8 cellular contexts compared by ENCODE assay signal in the genomic region with DNA sequence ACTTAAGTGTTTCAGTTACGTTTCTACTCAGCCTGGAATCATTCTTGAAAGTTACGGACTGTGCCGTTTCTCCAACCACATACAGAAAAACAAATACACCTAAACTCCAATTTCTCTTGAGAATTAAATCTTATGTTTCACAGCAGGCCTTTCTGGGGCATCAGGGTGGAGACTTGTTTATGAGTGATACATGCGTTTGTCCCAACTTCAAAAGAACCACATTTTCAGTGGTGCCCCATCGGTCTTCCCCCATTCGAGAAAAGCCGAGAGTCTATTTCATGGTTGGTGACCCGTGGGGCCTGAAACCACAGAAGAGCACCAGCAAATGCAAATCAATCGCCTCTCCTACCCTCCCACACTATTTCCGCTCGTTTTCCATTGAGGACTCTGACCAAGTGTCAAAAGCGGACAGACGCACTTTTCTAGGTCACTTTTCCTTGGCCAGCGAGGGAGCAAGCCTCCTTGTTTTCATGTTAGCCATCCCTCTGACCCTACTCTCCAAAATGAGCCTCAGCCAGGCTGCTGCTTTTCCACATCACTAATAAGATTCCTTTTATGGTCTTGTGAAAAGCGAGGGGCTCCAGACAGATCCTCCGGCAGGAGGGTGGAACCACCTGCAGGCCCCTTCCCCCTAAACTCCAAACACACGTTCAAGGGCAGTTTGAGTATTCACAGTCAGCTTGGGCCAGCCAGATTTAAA. TPM values are rescaled to one million over a fixed set of nuclear protein-coding genes. Genes with fewer than 3 reads are reported as not detected.
DNase-seq lines count a peak whose midpoint lies in the region; ATAC-seq, FAIRE-seq and TF ChIP-seq lines count a peak whose summit lies in the region.

No MANE protein-coding gene starts in this region.

- peak overlapping the region; percentile 93 for H3K4me2 ChIP-seq in astrocyte (ENCODE audit: low read length)

- peak; percentile 17 for ATAC-seq in GM19328 (IDR thresholded peaks at IDR 0.05; ENCODE audit: unreplicated experiment)
- peak; percentile 28 for ATAC-seq in HG03103 (IDR thresholded peaks at IDR 0.05; ENCODE audit: low read depth, unreplicated experiment)
- ATAC-seq in memory B cell (ENCODE audit: low read depth) = peak; percentile 13
- ATAC-seq in left colon = no peak

- peak overlapping the region; percentile 97 for H3K27ac ChIP-seq in astrocyte (ENCODE audit: low read depth, low read length)

- H3K4me1 ChIP-seq in astrocyte (ENCODE audit: insufficient read depth, low read length) = peaks cover 52% of the 10 kb centered on the region

- H3K36me3 ChIP-seq in astrocyte (ENCODE audit: insufficient read depth, low read length) = peaks cover 9% of the 10 kb centered on the region

- H3K4me3 ChIP-seq in astrocyte (ENCODE audit: insufficient read depth, low read depth, low read length) = peak overlapping the region; percentile 72

- no peaks in the 10 kb centered on the region for H3K9me3 ChIP-seq in astrocyte (ENCODE audit: insufficient read depth, low read depth, low read length)

- DNase-seq in astrocyte (ENCODE audit: low read depth) (no peak), memory B cell (ENCODE audit: low spot score in 2 of 2) (no peak), A172 (ENCODE audit: low spot score) (no peak), frontal cortex (ENCODE audit: low spot score in 2 of 2) (no peak), left colon (no peak), SKM-1 (lab: John Stamatoyannopoulos, UW; ENCODE audit: unreplicated experiment) (no peak)

- H3K9ac ChIP-seq in astrocyte (ENCODE audit: low read length) = peak overlapping the region; percentile 93

- H3K79me2 ChIP-seq in astrocyte (ENCODE audit: insufficient read depth, low read length) = peaks cover 76% of the 10 kb centered on the region

- peaks cover 36% of the 10 kb centered on the region for H3K36me3 Mint-ChIP-seq in astrocyte (ENCODE audit: low read depth, unreplicated experiment)
- no peaks in the 10 kb centered on the region for H3K36me3 Mint-ChIP-seq in memory B cell

- no peaks in the 10 kb centered on the region for H3K27me3 Mint-ChIP-seq in astrocyte (ENCODE audit: low read depth, unreplicated experiment)
- H3K27me3 Mint-ChIP-seq in memory B cell = peaks cover 21% of the 10 kb centered on the region

- H3K27me3 ChIP-seq in astrocyte (ENCODE audit: insufficient read depth, low read length) = no peaks in the 10 kb centered on the region

- FAIRE-seq in astrocyte (lab: Jason Lieb, UNC) = no peak
- FAIRE-seq in frontal cortex (lab: Jason Lieb, UNC) = no peak

- H3K9me3 Mint-ChIP-seq in astrocyte (ENCODE audit: unreplicated experiment) (no peaks in the 10 kb centered on the region), memory B cell (no peaks in the 10 kb centered on the region)

- H4K20me1 ChIP-seq in astrocyte (ENCODE audit: insufficient read depth, low read length) = peaks cover 31% of the 10 kb centered on the region

- H2AFZ ChIP-seq in astrocyte (ENCODE audit: low read depth, low read length) = no peak overlapping the region

- no peak for TF ChIP-seq CTCF in astrocyte (IDR thresholded peaks at IDR 0.05; ENCODE audit: insufficient read depth, low read depth, low read length)

- H3K4me1 Mint-ChIP-seq in astrocyte (ENCODE audit: low read depth, unreplicated experiment) (peaks cover 36% of the 10 kb centered on the region), memory B cell (peaks cover 23% of the 10 kb centered on the region)

- H3K4me3 Mint-ChIP-seq in astrocyte (ENCODE audit: unreplicated experiment) (peak overlapping the region; percentile 93), memory B cell (no peak overlapping the region)

- intact Hi-C loops in left colon (cut with DNase I, micrococcal nuclease) = loop anchor here in 1 of 2 donors (5.0 to 10.0 kb wide), 2 partner anchors 203 to 874 kb away; no protein-coding TSS in a partner anchor

- H3K27ac Mint-ChIP-seq in astrocyte (ENCODE audit: unreplicated experiment) (peak overlapping the region; percentile 77), memory B cell (no peak overlapping the region)

RNA-seq across cellular contexts. Expression of gene JAG1, which starts 3.1 kb away (rescaled TPM):
- total RNA-seq in astrocyte = 278 and 380 TPM in 2 replicates
- total RNA-seq in A172 (2014; rRNA removed; shearing (Covaris generic)) = 6.2 and 9.4 TPM in 2 replicates
- total RNA-seq in frontal cortex = 20.0 TPM
- total RNA-seq in left colon = 100 to 1,000 TPM in 1 of 2 donors, 10 to 100 TPM in 1; 78.8 to 170 TPM
